Comparison of ENCODE assay signal across 23 cellular contexts in genomic region chr1:185207178-185207577, GRCh38. TPM values are rescaled to one million over a fixed set of nuclear protein-coding genes. Genes with fewer than 3 reads are reported as not detected.
DNase-seq lines count a peak whose midpoint lies in the region; ATAC-seq, FAIRE-seq and TF ChIP-seq lines count a peak whose summit lies in the region.
"Had no signal": no experiment of that assay in that cellular context is flagged by ENCODE, and none has a peak within 500 bp of the region (broad histone marks: within the 10 kb centered on the region; RNA-seq: fewer than 3 reads in every experiment).

No MANE protein-coding gene starts in this region.

- H3K79me2 ChIP-seq in GM23338 (replicated peaks; ENCODE audit: insufficient read depth), result no peaks in the 10 kb centered on the region

- no peak for ATAC-seq in GM23338
- ATAC-seq: A549 had no signal

- H3K4me1 Mint-ChIP-seq in GM23338, result no peaks in the 10 kb centered on the region
- peaks cover 7% of the 10 kb centered on the region for H3K4me1 Mint-ChIP-seq in T-helper 2 cell treated with Interferon-gamma antibody and Interleukin-4, amounts not matched to agents 5 μg/mL and 100 μg/mL, for 36 hours (ENCODE audit: low read depth)
- H3K4me1 Mint-ChIP-seq: B cell, CD14-positive monocyte had no signal

- TF ChIP-seq POLR2A in erythroblast (IDR thresholded peaks at IDR 0.05; ENCODE audit: low read length), result no peak

- no peak for DNase-seq in GM23338 (ENCODE audit: low spot score)
- DNase-seq in HT-29 (ENCODE audit: low spot score), result peak; percentile 6
- DNase-seq in T-helper 2 cell treated with Interferon-gamma antibody and Interleukin-4, amounts not matched to agents 5 μg/mL and 100 μg/mL, for 36 hours (ENCODE audit: low spot score), result no peak
- DNase-seq in erythroblast (lab: John Stamatoyannopoulos, UW), result peak; percentile 13 to 25
- no peak for DNase-seq in frontal cortex (ENCODE audit: low spot score in 2 of 2)
- no peak for DNase-seq in COR-L47 (lab: John Stamatoyannopoulos, UW)
- no peak for DNase-seq in kidney glomerular epithelial cell (lab: John Stamatoyannopoulos, UW)
- DNase-seq: EL, KBM-7, NCI-H1092, NCI-H1436, NCI-H187 treated with DMSO at 0.1 percent for 48 hours, NCI-H2227 treated with DMSO at 0.1 percent for 48 hours, NCI-H510A, NCI-H748 treated with DMSO at 0.1 percent for 48 hours, Peyer's patch, Right ventricle myocardium superior, SW 1271 had no signal

- H3K9me2 ChIP-seq in GM23338 (ENCODE audit: insufficient read depth), result no peaks in the 10 kb centered on the region

- H3K27me3 ChIP-seq in GM23338 (ENCODE audit: insufficient read depth), result no peaks in the 10 kb centered on the region
- H3K27me3 ChIP-seq: Peyer's patch had no signal

- no peak overlapping the region for H3K4me3 ChIP-seq in GM23338
- H3K4me3 ChIP-seq: A549, Peyer's patch, SK-N-MC had no signal

- no peaks in the 10 kb centered on the region for H4K20me1 ChIP-seq in GM23338 (replicated peaks; ENCODE audit: insufficient read depth)

- peaks cover 10% of the 10 kb centered on the region for H3K9me3 Mint-ChIP-seq in GM23338
- peaks cover 7% of the 10 kb centered on the region for H3K9me3 Mint-ChIP-seq in T-helper 2 cell treated with Interferon-gamma antibody and Interleukin-4, amounts not matched to agents 5 μg/mL and 100 μg/mL, for 36 hours

- peaks cover 18% of the 10 kb centered on the region for H3K36me3 Mint-ChIP-seq in GM23338 (ENCODE audit: low read depth)
- H3K36me3 Mint-ChIP-seq in T-helper 2 cell treated with Interferon-gamma antibody and Interleukin-4, amounts not matched to agents 5 μg/mL and 100 μg/mL, for 36 hours (ENCODE audit: low read depth), result peaks cover 10% of the 10 kb centered on the region

- H3K4me3 Mint-ChIP-seq in GM23338, result no peak overlapping the region
- H3K4me3 Mint-ChIP-seq in T-helper 2 cell treated with Interferon-gamma antibody and Interleukin-4, amounts not matched to agents 5 μg/mL and 100 μg/mL, for 36 hours, result no peak overlapping the region
- H3K4me3 Mint-ChIP-seq: B cell, CD14-positive monocyte had no signal

- H3K27me3 Mint-ChIP-seq in GM23338 (ENCODE audit: insufficient read depth, low read depth, poor library complexity), result no peaks in the 10 kb centered on the region
- H3K27me3 Mint-ChIP-seq in T-helper 2 cell treated with Interferon-gamma antibody and Interleukin-4, amounts not matched to agents 5 μg/mL and 100 μg/mL, for 36 hours (ENCODE audit: low read depth), result no peaks in the 10 kb centered on the region
- H3K27me3 Mint-ChIP-seq: B cell had no signal

- peak; percentile 14 to 43; a peak in 3 of 4 replicates for TF ChIP-seq CTCF in GM23338 (conservative IDR thresholded peaks at IDR 0.05; ENCODE audit: low read depth in 2 of 2)

- H3F3A ChIP-seq in GM23338 (replicated peaks; ENCODE audit: low read depth), result no peaks in the 10 kb centered on the region

- no peaks in the 10 kb centered on the region for H3K36me3 ChIP-seq in GM23338 (ENCODE audit: insufficient read depth)

- no peak for FAIRE-seq in frontal cortex (lab: Jason Lieb, UNC)
- FAIRE-seq: A549, D721Med had no signal

- no peak overlapping the region for H3K4me2 ChIP-seq in GM23338
- H3K4me2 ChIP-seq: A549 had no signal

- H3K4me1 ChIP-seq in GM23338 (ENCODE audit: insufficient read depth), result no peaks in the 10 kb centered on the region
- H3K4me1 ChIP-seq: A549, Peyer's patch had no signal

- no peak overlapping the region for H3K27ac ChIP-seq in GM23338 (ENCODE audit: low read depth)
- H3K27ac ChIP-seq: A549, Peyer's patch, SK-N-MC had no signal

- H2AFZ ChIP-seq in GM23338, result no peak overlapping the region

- H3K27ac Mint-ChIP-seq in GM23338, result no peak overlapping the region
- H3K27ac Mint-ChIP-seq in T-helper 2 cell treated with Interferon-gamma antibody and Interleukin-4, amounts not matched to agents 5 μg/mL and 100 μg/mL, for 36 hours, result peak overlapping the region; percentile 8
- H3K27ac Mint-ChIP-seq: B cell, CD14-positive monocyte had no signal

TF ChIP-seq in GM23338, 12 proteins besides CTCF, POLR2A, EP300 and RAD21 (continues in another document):
- TF ChIP-seq CREB1 (CRISPR knock-in tag; IDR thresholded peaks at IDR 0.05; ENCODE audit: low read depth), result no peak
- TF ChIP-seq NANOG (IDR thresholded peaks at IDR 0.05; ENCODE audit: borderline replicate concordance), result no peak
- TF ChIP-seq REST (IDR thresholded peaks at IDR 0.05; ENCODE audit: unreplicated experiment), result no peak
- TF ChIP-seq STAT1 (IDR thresholded peaks at IDR 0.05; ENCODE audit: unreplicated experiment), result no peak
- TF ChIP-seq EZH2 (IDR thresholded peaks at IDR 0.05; ENCODE audit: low read depth, unreplicated experiment), result no peak
- no peak for TF ChIP-seq ZNF331 (CRISPR knock-in tag; IDR thresholded peaks at IDR 0.05; ENCODE audit: low read depth)
- TF ChIP-seq ETS1 (IDR thresholded peaks at IDR 0.05), result no peak
- TF ChIP-seq JUNB (IDR thresholded peaks at IDR 0.05; ENCODE audit: unreplicated experiment), result no peak

RNA-seq across cellular contexts. Expression of gene SWT1, which starts 50.2 kb away (rescaled TPM):
- total RNA-seq in GM23338 (2014; rRNA removed; shearing (Covaris generic)), result 5.7 TPM in 2 replicates
- 2.3 and 3.6 TPM in 2 replicates for polyA plus RNA-seq in GM23338 (2016; fragmentation: Nextera tagmentation; extraction: Ambion mirVana)
- total RNA-seq in HT-29 (2014; rRNA removed; shearing (Covaris generic)), result 0.71 and 0.83 TPM in 2 replicates
- 59.5 TPM for total RNA-seq in frontal cortex

RNA-seq across cellular contexts. Expression of gene TRMT1L, which starts 50.4 kb away (rescaled TPM):
- total RNA-seq in GM23338 (2014; rRNA removed; shearing (Covaris generic)), result 30.0 and 30.8 TPM in 2 replicates
- polyA plus RNA-seq in GM23338 (2016; fragmentation: Nextera tagmentation; extraction: Ambion mirVana), result 10.7 and 11.7 TPM in 2 replicates
- total RNA-seq in HT-29 (2014; rRNA removed; shearing (Covaris generic)), result 2.8 and 3.3 TPM in 2 replicates
- 23.6 TPM for total RNA-seq in frontal cortex

Comparison
In these comparisons a context has a peak if more than half of its experiments do, and no peak if none do; other contexts are left out.
1. DNase-seq: peak in HT-29 (single experiment) and erythroblast (2 of 2); none in GM23338 (single experiment), T-helper 2 cell treated with Interferon-gamma antibody and Interleukin-4, amounts not matched to agents 5 μg/mL and 100 μg/mL, for 36 hours (single experiment), frontal cortex (0 of 2), COR-L47 (single experiment) and kidney glomerular epithelial cell (single experiment).